8 cellular contexts compared by ENCODE assay signal in genomic region chr17:27601069-27601974, GRCh38. TPM values are rescaled to one million over a fixed set of nuclear protein-coding genes. Genes with fewer than 3 reads are reported as not detected.
A peak's percentile ranks its signal among the peaks of the same experiment; 100 is the strongest.
DNase-seq lines count a peak whose midpoint lies in the region; ATAC-seq and TF ChIP-seq lines count a peak whose summit lies in the region.

No MANE protein-coding gene starts in this region.

- H3K4me1 Mint-ChIP-seq in WTC11: peaks cover 7% of the 10 kb centered on the region
- H3K4me1 Mint-ChIP-seq in immature natural killer cell: peaks cover 0 to 5% of the 10 kb centered on the region in 2 donors

- H3K9me3 ChIP-seq in mammary epithelial cell (replicated peaks; ENCODE audit: insufficient read depth, low read length): no peaks in the 10 kb centered on the region

- 49% methylated on average over 11 of the region's 11 CpGs for WGBS in mammary epithelial cell (ENCODE audit: low coverage, missing lambda C conversion rate)

- H3K36me3 ChIP-seq in mammary epithelial cell (ENCODE audit: insufficient read depth, low read length): no peaks in the 10 kb centered on the region

- ATAC-seq in WTC11 (peak; percentile 19; the same call in 1 of the 2 replicates), GM21717 (IDR thresholded peaks at IDR 0.05; ENCODE audit: unreplicated experiment) (no peak)

- no TSS peak for BruUV-seq in mammary epithelial cell (replicated peaks; lab: Mats Ljungman, UMichigan)

- DNase-seq in SIG-M5 treated with dmso at 0.1 percent for 504 hours (lab: John Stamatoyannopoulos, UW; ENCODE audit: unreplicated experiment) (peak; percentile 74), SIG-M5 (lab: John Stamatoyannopoulos, UW) (no peak), NCI-H2171 treated with DMSO at 0.1 percent for 48 hours (lab: John Stamatoyannopoulos, UW) (peak; percentile 65), WTC11 (ENCODE audit: low spot score) (peak; percentile 90), mammary epithelial cell (peak; percentile 49), immature natural killer cell (peak; percentile 72 to 76 (median 73))
- peak; percentile 87 for DNase-seq in stimulated activated CD4-positive, alpha-beta T cell treated with anti-CD3 and anti-CD28 coated beads, Interleukin-15, amount 100 ng/mL, for 24 hours

- dilution Hi-C loops in mammary epithelial cell (cut with HindIII; ENCODE audit: low sequenced_read_pairs): loop anchor here (5.0 to 25.0 kb wide), 2 partner anchors 51 to 286 kb away; partner anchors contain the start of gene LYRM9

- peak; percentile 83 for TF ChIP-seq CTCF in WTC11 (IDR thresholded peaks at IDR 0.05)
- TF ChIP-seq CTCF in mammary epithelial cell (conservative IDR thresholded peaks at IDR 0.05 in 1 of 2, IDR thresholded peaks at IDR 0.05 in 1 of 2; ENCODE audit: extremely low read depth in 1 of 2, insufficient read depth in 1 of 2, low read depth in 1 of 2, low read length in 2 of 2): peak; percentile 89 to 96

- H3K27me3 Mint-ChIP-seq in WTC11 (ENCODE audit: low read depth) (no peaks in the 10 kb centered on the region), immature natural killer cell (ENCODE audit: low read depth in 3 of 3) (no peaks in the 10 kb centered on the region)

- no peak overlapping the region for H3K9ac ChIP-seq in mammary epithelial cell (ENCODE audit: insufficient read depth, low read length)

- H4K20me1 ChIP-seq in mammary epithelial cell (ENCODE audit: insufficient read depth, low read length): no peaks in the 10 kb centered on the region

- intact Hi-C loops in mammary epithelial cell (cut with micrococcal nuclease): loop anchor here (1.0 to 5.0 kb wide), 6 partner anchors 145 to 403 kb away; partner anchors contain the start of genes KSR1 and WSB1

- H3K9me3 Mint-ChIP-seq in WTC11 (no peaks in the 10 kb centered on the region), immature natural killer cell (no peaks in the 10 kb centered on the region)

- CTCF ChIA-PET in WTC11 (lab: Charles Lee): interaction anchor here (1.0 to 4.7 kb wide), 16 partner anchors 8 to 360 kb away, joined by 3 to 67 read pairs (median 12); partner anchors contain the start of gene KSR1
- CTCF ChIA-PET in mammary epithelial cell (lab: Charles Lee; ENCODE audit: low non-redundant PET): interaction anchor here (0.5 to 0.9 kb wide), 6 partner anchors 37 to 425 kb away, joined by 3 to 15 read pairs (median 4); no protein-coding TSS in a partner anchor

- in situ Hi-C loops in mammary epithelial cell (cut with MboI; ENCODE audit: low sequenced_read_pairs in 2 of 2): loop anchor here in 1 of 2 donors (10.0 kb wide), 1 partner anchor 247 kb away; no protein-coding TSS in a partner anchor

- H3K4me3 ChIP-seq in mammary epithelial cell (replicated peaks in 1 of 3; ENCODE audit: insufficient read depth in 1 of 3, low read depth in 2 of 3, low read length in 3 of 3): no peak overlapping the region

- no peak overlapping the region for H3K27ac ChIP-seq in mammary epithelial cell (ENCODE audit: insufficient read depth, low read depth, low read length)

- H3K27me3 ChIP-seq in mammary epithelial cell (ENCODE audit: insufficient read depth, low read length): no peaks in the 10 kb centered on the region

- H3K4me3 Mint-ChIP-seq in WTC11 (no peak overlapping the region), immature natural killer cell (no peak overlapping the region)

- H2AFZ ChIP-seq in mammary epithelial cell (ENCODE audit: low read depth, low read length): no peak overlapping the region

- peaks cover 13% of the 10 kb centered on the region for H3K36me3 Mint-ChIP-seq in WTC11
- peaks cover 0 to 16% (median 3%) of the 10 kb centered on the region in 3 donors for H3K36me3 Mint-ChIP-seq in immature natural killer cell

- peaks cover 13% of the 10 kb centered on the region for H3K4me1 ChIP-seq in mammary epithelial cell (ENCODE audit: insufficient read depth, low read length)

- no peaks in the 10 kb centered on the region for H3K79me2 ChIP-seq in mammary epithelial cell (ENCODE audit: insufficient read depth, low read length)

- POLR2A ChIA-PET in WTC11 (lab: Charles Lee): interaction anchor here (0.6 kb wide), 1 partner anchor 430 kb away, joined by 3 read pairs; no protein-coding TSS in a partner anchor

- no peak overlapping the region; the same call in 1 of the 2 replicates for H3K27ac Mint-ChIP-seq in WTC11
- peak overlapping the region in 2 of 6 donors; percentile 64 to 65 for H3K27ac Mint-ChIP-seq in immature natural killer cell

- H3K4me2 ChIP-seq in mammary epithelial cell (ENCODE audit: insufficient read depth, low read depth, low read length): no peak overlapping the region

TF ChIP-seq in WTC11, 78 proteins besides CTCF, POLR2A, EP300 and RAD21 (continues in another document):
- TF ChIP-seq E2F1 (CRISPR knock-in tag; IDR thresholded peaks at IDR 0.05) (no peak), ZNF317 (CRISPR knock-in tag; IDR thresholded peaks at IDR 0.05; ENCODE audit: borderline replicate concordance, low read depth) (no peak), MXD4 (CRISPR knock-in tag; IDR thresholded peaks at IDR 0.05; ENCODE audit: borderline replicate concordance) (no peak), ELF4 (CRISPR knock-in tag; IDR thresholded peaks at IDR 0.05; ENCODE audit: low read depth) (no peak), TEAD4 (CRISPR knock-in tag; IDR thresholded peaks at IDR 0.05) (no peak), NFE2L1 (CRISPR knock-in tag; IDR thresholded peaks at IDR 0.05) (no peak), ZNF532 (CRISPR knock-in tag; IDR thresholded peaks at IDR 0.05; ENCODE audit: borderline replicate concordance) (no peak)
- TF ChIP-seq, protein P1, sequence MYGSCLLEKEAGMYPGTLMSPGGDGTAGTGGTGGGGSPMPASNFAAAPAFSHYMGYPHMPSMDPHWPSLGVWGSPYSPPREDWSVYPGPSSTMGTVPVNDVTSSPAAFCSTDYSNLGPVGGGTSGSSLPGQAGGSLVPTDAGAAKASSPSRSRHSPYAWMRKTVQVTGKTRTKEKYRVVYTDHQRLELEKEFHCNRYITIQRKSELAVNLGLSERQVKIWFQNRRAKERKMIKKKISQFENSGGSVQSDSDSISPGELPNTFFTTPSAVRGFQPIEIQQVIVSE (CRISPR knock-in tag; IDR thresholded peaks at IDR 0.05; ENCODE audit: borderline replicate concordance): no peak

RNA-seq across cellular contexts. Expression of gene LGALS9, which starts 29.7 kb away (rescaled TPM):
- 3.3 to 5.7 TPM (median 3.7 TPM) in 3 replicates for total RNA-seq in WTC11 (2021)
- under 1 TPM; 0.17 to 0.47 TPM for total RNA-seq in mammary epithelial cell
- 0.75 TPM for polyA plus RNA-seq in mammary epithelial cell
- not detected for polyA minus RNA-seq in mammary epithelial cell
- polyA plus RNA-seq in immature natural killer cell: 10 to 100 TPM; 32.8 to 46.5 (median 36.2) TPM
